In genomic region chr2:66903126-66903654, GRCh38 we compare ENCODE assay signal across 22 cellular contexts.
A peak's percentile ranks its signal among the peaks of the same experiment; 100 is the strongest.
DNase-seq lines count a peak whose midpoint lies in the region; ATAC-seq and TF ChIP-seq lines count a peak whose summit lies in the region.
"Had no signal": no experiment of that assay in that cellular context is flagged by ENCODE, and none has a peak within 500 bp of the region (broad histone marks: within the 10 kb centered on the region; RNA-seq: fewer than 3 reads in every experiment).

No MANE protein-coding gene starts in this region.

- H3K23ac ChIP-seq in mesendoderm (ENCODE audit: low read length): no peak overlapping the region

- H3K4me3 ChIP-seq in SK-N-SH (ENCODE audit: low read depth in 2 of 2, low read length in 1 of 2) (no peak overlapping the region), endodermal cell (ENCODE audit: low read length) (no peak overlapping the region), mesendoderm (ENCODE audit: low read length) (no peak overlapping the region)
- H3K4me3 ChIP-seq: BLaER1, GM12878, GM23248 had no signal

- no peak overlapping the region for H3K56ac ChIP-seq in mesendoderm (ENCODE audit: low read length)

- H3K9me3 Mint-ChIP-seq in endodermal cell: no peaks in the 10 kb centered on the region
- H3K9me3 Mint-ChIP-seq: H9 had no signal

- H3K9ac ChIP-seq in SK-N-SH (no peak overlapping the region), endodermal cell (ENCODE audit: extremely low read depth, low read length, poor library complexity, severe bottlenecking) (no peak overlapping the region), mesendoderm (ENCODE audit: low read length) (no peak overlapping the region)
- H3K9ac ChIP-seq: BLaER1, GM23248 had no signal

- no peak overlapping the region for H2BK120ac ChIP-seq in mesendoderm (ENCODE audit: low read depth, low read length)

- peaks cover 0 to 5% of the 10 kb centered on the region in 2 experiments; a peak in 2 of 4 replicates for H3K4me1 ChIP-seq in SK-N-SH (ENCODE audit: control insufficient read depth in 1 of 2, insufficient read depth in 2 of 2, low read depth in 1 of 2, low read length in 1 of 2)
- peaks cover 3% of the 10 kb centered on the region for H3K4me1 ChIP-seq in endodermal cell (ENCODE audit: control insufficient read depth, insufficient read depth, low read length)
- H3K4me1 ChIP-seq in mesendoderm (ENCODE audit: control insufficient read depth, low read depth, low read length): peaks cover 4% of the 10 kb centered on the region
- H3K4me1 ChIP-seq: BLaER1 had no signal

- TF ChIP-seq RAD21 in SK-N-SH (IDR thresholded peaks at IDR 0.05; ENCODE audit: low read length): no peak

- H3F3A ChIP-seq in SK-N-SH (replicated peaks; ENCODE audit: insufficient read depth): no peaks in the 10 kb centered on the region

- H3K18ac ChIP-seq in mesendoderm (ENCODE audit: low read length): no peak overlapping the region

- POLR2A ChIA-PET in SK-N-SH (lab: Yijun Ruan, JAX): no interaction called here

- H3K27ac Mint-ChIP-seq in endodermal cell: peak overlapping the region; percentile 13
- H3K27ac Mint-ChIP-seq: B cell; CD4-positive, CD25-positive, alpha-beta regulatory T cell; CD8-positive, alpha-beta memory T cell had no signal

- CTCF ChIA-PET in SK-N-SH (lab: Yijun Ruan, JAX): no interaction called here

- peak in 1 of 2 experiments; percentile 45; a peak in 1 of 4 replicates for TF ChIP-seq EP300 in SK-N-SH (IDR thresholded peaks at IDR 0.05; ENCODE audit: borderline replicate concordance in 1 of 2, low read depth in 1 of 2, low read length in 1 of 2)

- H3K4ac ChIP-seq in mesendoderm (ENCODE audit: low read depth, low read length): no peak overlapping the region

- no peaks in the 10 kb centered on the region for H3K79me2 ChIP-seq in SK-N-SH (ENCODE audit: insufficient read depth)
- no peaks in the 10 kb centered on the region for H3K79me2 ChIP-seq in mesendoderm (ENCODE audit: control insufficient read depth, insufficient read depth, low read length)

- H4K5ac ChIP-seq in mesendoderm (ENCODE audit: low read length): no peak overlapping the region

- H2AFZ ChIP-seq in SK-N-SH (ENCODE audit: low read depth): no peak overlapping the region
- H2AFZ ChIP-seq: GM23248 had no signal

- H3K4me2 ChIP-seq in SK-N-SH (no peak overlapping the region), mesendoderm (ENCODE audit: low read length) (no peak overlapping the region)
- H3K4me2 ChIP-seq: BLaER1 had no signal

- H3K4me3 Mint-ChIP-seq in endodermal cell: no peak overlapping the region
- H3K4me3 Mint-ChIP-seq: B cell; CD4-positive, CD25-positive, alpha-beta regulatory T cell; CD8-positive, alpha-beta memory T cell; H9 had no signal

- no peaks in the 10 kb centered on the region for H3K9me3 ChIP-seq in SK-N-SH
- no peaks in the 10 kb centered on the region for H3K9me3 ChIP-seq in endodermal cell (ENCODE audit: control insufficient read depth, low read length)
- H3K9me3 ChIP-seq: BLaER1 had no signal

- H3K79me1 ChIP-seq in mesendoderm (ENCODE audit: low read length): no peaks in the 10 kb centered on the region

- no peak overlapping the region for H2BK15ac ChIP-seq in mesendoderm (replicated peaks; ENCODE audit: low read depth)

- ATAC-seq in SK-N-SH treated with all-trans-retinoic acid at 6 μM for 48 hours (no peak), GM21390 (IDR thresholded peaks at IDR 0.05; ENCODE audit: unreplicated experiment) (no peak), HG03196 (IDR thresholded peaks at IDR 0.05; ENCODE audit: unreplicated experiment) (no peak), HG03045 (IDR thresholded peaks at IDR 0.05; ENCODE audit: unreplicated experiment) (no peak)
- ATAC-seq: GM12878, HCT116 had no signal

- no peak overlapping the region for H2AK5ac ChIP-seq in mesendoderm (ENCODE audit: low read length)

- no peak for TF ChIP-seq CTCF in SK-N-SH (IDR thresholded peaks at IDR 0.05)
- no peak for TF ChIP-seq CTCF in endodermal cell (conservative IDR thresholded peaks at IDR 0.05)

- no peaks in the 10 kb centered on the region for H4K20me1 ChIP-seq in SK-N-SH (ENCODE audit: insufficient read depth)
- H4K20me1 ChIP-seq: BLaER1 had no signal

- H2BK5ac ChIP-seq in mesendoderm (ENCODE audit: low read length): no peak overlapping the region

- WGBS in SK-N-SH (ENCODE audit: low lambda C conversion rate): 67% methylated on average over 2 of the region's 2 CpGs
- 77 to 78% methylated on average over 2 of the region's 2 CpGs for WGBS in endodermal cell (ENCODE audit: insufficient coverage in 1 of 2, insufficient read length in 1 of 2), 2 experiments
- WGBS in mesendoderm (ENCODE audit: extremely low coverage, insufficient coverage, low lambda C conversion rate): no CpG with 5 or more reads among the region's 2 CpGs

- no peak for DNase-seq in SK-N-SH
- no peak for DNase-seq in endodermal cell
- peak; percentile 57 for DNase-seq in mesendoderm
- no peak for DNase-seq in stimulated activated CD4-positive, alpha-beta T cell treated with anti-CD3 and anti-CD28 coated beads, Interleukin-4, amount 100 ng/mL, for 24 hours
- DNase-seq: CD4-positive, CD25-positive, alpha-beta regulatory T cell; CD8-positive, alpha-beta memory T cell; DMS 273 treated with DMSO at 0.1 percent for 48 hours; DMS79; EL; GDM1; GM23248; H9 had no signal

- H3K27me3 ChIP-seq in SK-N-SH (ENCODE audit: insufficient read depth): no peaks in the 10 kb centered on the region
- peaks cover 44% of the 10 kb centered on the region for H3K27me3 ChIP-seq in endodermal cell (ENCODE audit: control insufficient read depth, insufficient read depth, low read length, poor library complexity, severe bottlenecking)
- no peaks in the 10 kb centered on the region for H3K27me3 ChIP-seq in mesendoderm (ENCODE audit: insufficient read depth, low read length, poor library complexity)
- H3K27me3 ChIP-seq: BLaER1 had no signal

- peaks cover 48% of the 10 kb centered on the region for H3K27me3 Mint-ChIP-seq in endodermal cell (ENCODE audit: insufficient read depth)
- H3K27me3 Mint-ChIP-seq: B cell; CD4-positive, CD25-positive, alpha-beta regulatory T cell; CD8-positive, alpha-beta memory T cell had no signal

- H3K9me2 ChIP-seq in SK-N-SH: no peaks in the 10 kb centered on the region

- H3K27ac ChIP-seq in SK-N-SH (ENCODE audit: low read depth in 2 of 2, low read length in 1 of 2): no peak overlapping the region
- no peak overlapping the region for H3K27ac ChIP-seq in endodermal cell (ENCODE audit: low read depth, low read length)
- H3K27ac ChIP-seq in mesendoderm (ENCODE audit: low read depth, low read length): no peak overlapping the region
- H3K27ac ChIP-seq: 22Rv1, BLaER1, C4-2B, GM23248 had no signal

- H3K4me1 Mint-ChIP-seq in endodermal cell: peaks cover 17% of the 10 kb centered on the region
- H3K4me1 Mint-ChIP-seq: B cell; CD4-positive, CD25-positive, alpha-beta regulatory T cell; CD8-positive, alpha-beta memory T cell had no signal

- H4K8ac ChIP-seq in mesendoderm (ENCODE audit: low read depth, low read length): no peak overlapping the region

- H3K36me3 ChIP-seq in SK-N-SH (replicated peaks in 1 of 2; ENCODE audit: control insufficient read depth in 1 of 2, insufficient read depth in 2 of 2, low read length in 1 of 2) (no peaks in the 10 kb centered on the region), endodermal cell (ENCODE audit: control insufficient read depth, insufficient read depth, low read length) (no peaks in the 10 kb centered on the region), mesendoderm (ENCODE audit: control insufficient read depth, insufficient read depth, low read length) (no peaks in the 10 kb centered on the region)
- H3K36me3 ChIP-seq: BLaER1 had no signal

- no peaks in the 10 kb centered on the region for H3K36me3 Mint-ChIP-seq in endodermal cell (ENCODE audit: low read depth)
- H3K36me3 Mint-ChIP-seq: CD4-positive, CD25-positive, alpha-beta regulatory T cell; CD8-positive, alpha-beta memory T cell had no signal

TF ChIP-seq in SK-N-SH treated with all-trans-retinoic acid at 6 μM for 48 hours, 23 proteins besides CTCF, POLR2A, EP300 and RAD21:
- TF ChIP-seq ZNF70 (CRISPR knock-in tag; IDR thresholded peaks at IDR 0.05) (no peak), TCF4 (CRISPR knock-in tag; IDR thresholded peaks at IDR 0.05; ENCODE audit: borderline replicate concordance) (peak; percentile 46; the same call in 1 of the 2 replicates)
TF ChIP-seq in SK-N-SH treated with all-trans-retinoic acid at 6 μM for 48 hours: peak in this region for 1.

TF ChIP-seq in SK-N-SH, 30 proteins besides CTCF, POLR2A, EP300 and RAD21 (continues in another document):
- TF ChIP-seq FOXM1 (IDR thresholded peaks at IDR 0.05; ENCODE audit: low read depth) (no peak), MXI1 (IDR thresholded peaks at IDR 0.05; ENCODE audit: low read depth, low read length) (no peak), CHD2 (IDR thresholded peaks at IDR 0.05; ENCODE audit: low read length, partially characterized antibody) (no peak), ELF1 (IDR thresholded peaks at IDR 0.05) (no peak), YY1 (IDR thresholded peaks at IDR 0.05; ENCODE audit: low read depth) (no peak), MEF2A (IDR thresholded peaks at IDR 0.05; ENCODE audit: borderline replicate concordance, low read depth) (no peak), FOSL2 (IDR thresholded peaks at IDR 0.05; ENCODE audit: borderline replicate concordance, low read depth) (no peak), REST (IDR thresholded peaks at IDR 0.05; ENCODE audit: low read depth, low read length) (no peak), FOXJ3 (CRISPR knock-in tag; IDR thresholded peaks at IDR 0.05) (no peak), GATA2 (CRISPR knock-in tag; IDR thresholded peaks at IDR 0.05) (no peak)
